Comparison of ENCODE assay signal across 10 cellular contexts in genomic region chr12:110345176-110345651, GRCh38. TPM values are rescaled to one million over a fixed set of nuclear protein-coding genes. Genes with fewer than 3 reads are reported as not detected.
DNase-seq lines count a peak whose midpoint lies in the region; ATAC-seq, FAIRE-seq and TF ChIP-seq lines count a peak whose summit lies in the region.
"Had no signal": no experiment of that assay in that cellular context is flagged by ENCODE, and none has a peak within 500 bp of the region (broad histone marks: within the 10 kb centered on the region; RNA-seq: fewer than 3 reads in every experiment).

No MANE protein-coding gene starts in this region.

- peak; percentile 88 to 91 for TF ChIP-seq EP300 in HepG2 (IDR thresholded peaks at IDR 0.05; ENCODE audit: low read depth in 2 of 2, low read length in 2 of 2)
- TF ChIP-seq EP300 in HepG2 (CRISPR knock-in tag; IDR thresholded peaks at IDR 0.05; ENCODE audit: borderline replicate concordance) = peak; percentile 76

- H3K36me3 Mint-ChIP-seq in activated T-cell treated with anti-CD3 and anti-CD28 coated beads, Interleukin-2, amount 50 U/mL, for 72 hours (ENCODE audit: insufficient read depth in 2 of 2) = peaks cover 18 to 47% of the 10 kb centered on the region in 2 donors

- intact Hi-C loops in mammary epithelial cell (cut with micrococcal nuclease) (loop anchor here (5.0 kb wide), 1 partner anchor 243 kb away; no protein-coding TSS in a partner anchor), HepG2 (cut with micrococcal nuclease; ENCODE audit: unreplicated experiment) (no loop called here), upper lobe of right lung (cut with DNase I) (no loop called here)

- H3K27ac ChIP-seq in mammary epithelial cell (ENCODE audit: insufficient read depth, low read depth, low read length) (peak overlapping the region; percentile 93), HepG2 (ENCODE audit: extremely low read length, insufficient read depth, low read length) (peak overlapping the region; percentile 88), upper lobe of right lung (no peak overlapping the region)
- H3K27ac ChIP-seq: GM23248 had no signal

- H3K4me3 Mint-ChIP-seq in activated T-cell treated with anti-CD3 and anti-CD28 coated beads, Interleukin-2, amount 50 U/mL, for 72 hours = no peak overlapping the region

- peak overlapping the region; percentile 44 for H3K27ac Mint-ChIP-seq in activated T-cell treated with anti-CD3 and anti-CD28 coated beads, Interleukin-2, amount 50 U/mL, for 72 hours

- POLR2A ChIA-PET in HepG2 (lab: Yijun Ruan, JAX) = no interaction called here

- H3K79me2 ChIP-seq in mammary epithelial cell (ENCODE audit: insufficient read depth, low read length) (peaks cover 54% of the 10 kb centered on the region), HepG2 (ENCODE audit: insufficient read depth, low read length) (no peaks in the 10 kb centered on the region)

- H3K27me3 ChIP-seq in mammary epithelial cell (ENCODE audit: insufficient read depth, low read length) (no peaks in the 10 kb centered on the region), HepG2 (ENCODE audit: control insufficient read depth in 1 of 2, insufficient read depth in 2 of 2, low read length in 2 of 2) (no peaks in the 10 kb centered on the region), upper lobe of right lung (no peaks in the 10 kb centered on the region)

- CTCF ChIA-PET in mammary epithelial cell (lab: Charles Lee; ENCODE audit: low non-redundant PET) (no interaction called here), HepG2 (lab: Yijun Ruan, JAX; ENCODE audit: low intra/inter-chr PET ratio, low total read pairs) (no interaction called here)

- no peak for DNase-seq in activated T-cell treated with anti-CD3 and anti-CD28 coated beads, Interleukin-2, amount 50 U/mL, for 72 hours
- no peak for DNase-seq in activated T-cell treated with anti-CD3 and anti-CD28 coated beads, Interleukin-2, amount 50 U/mL, for 1 hour
- DNase-seq in mammary epithelial cell (peak; percentile 99), HepG2 (ENCODE audit: low spot score) (peak; percentile 97), upper lobe of right lung (no peak), T-helper 1 cell (no peak), NOMO-1 treated with dmso at 0.1 percent for 144 hours (lab: John Stamatoyannopoulos, UW; ENCODE audit: unreplicated experiment) (no peak)
- no peak for DNase-seq in activated CD4-positive, alpha-beta T cell treated with anti-CD3 and anti-CD28 coated beads for 4 hours
- DNase-seq: GM23248, NCI-H1092 treated with DMSO at 0.1 percent for 48 hours had no signal

- no peak for ATAC-seq in activated T-cell treated with anti-CD3 and anti-CD28 coated beads, Interleukin-2, amount 50 U/mL, for 72 hours (replicated peaks in 1 of 2)
- peak; percentile 93 for ATAC-seq in HepG2
- peak; percentile 88 for ATAC-seq in upper lobe of right lung

- TF ChIP-seq POLR2A in HepG2 (IDR thresholded peaks at IDR 0.05; ENCODE audit: insufficient read depth in 1 of 2, low read depth in 2 of 2, low read length in 2 of 2) = peak in 1 of 2 experiments; percentile 72; a peak in 2 of 4 replicates

- H3K9ac ChIP-seq in mammary epithelial cell (ENCODE audit: insufficient read depth, low read length) (peak overlapping the region; percentile 68), HepG2 (ENCODE audit: insufficient read depth, low read depth, low read length) (peak overlapping the region; percentile 59)
- H3K9ac ChIP-seq: GM23248 had no signal

- H3K4me1 ChIP-seq in mammary epithelial cell (ENCODE audit: insufficient read depth, low read length) (peaks cover 41% of the 10 kb centered on the region), HepG2 (ENCODE audit: insufficient read depth, low read length) (peaks cover 33% of the 10 kb centered on the region), upper lobe of right lung (no peaks in the 10 kb centered on the region)

- TF ChIP-seq CTCF in mammary epithelial cell (conservative IDR thresholded peaks at IDR 0.05 in 1 of 2, IDR thresholded peaks at IDR 0.05 in 1 of 2; ENCODE audit: extremely low read depth in 1 of 2, insufficient read depth in 1 of 2, low read depth in 1 of 2, low read length in 2 of 2) (no peak), HepG2 (CRISPR knock-in tag; IDR thresholded peaks at IDR 0.05) (peak; percentile 63), upper lobe of right lung (IDR thresholded peaks at IDR 0.05) (no peak)

- WGBS in mammary epithelial cell (ENCODE audit: low coverage, missing lambda C conversion rate) = 0% methylated on average over 11 of the region's 11 CpGs
- 42% methylated on average over 5 of the region's 11 CpGs for WGBS in HepG2 (ENCODE audit: low lambda C conversion rate)

- no peak overlapping the region for H2AFZ ChIP-seq in mammary epithelial cell (ENCODE audit: low read depth, low read length)
- no peak overlapping the region for H2AFZ ChIP-seq in HepG2 (ENCODE audit: low read length)
- H2AFZ ChIP-seq: GM23248 had no signal

- H3K36me3 ChIP-seq in mammary epithelial cell (ENCODE audit: insufficient read depth, low read length) (peaks cover 61% of the 10 kb centered on the region), HepG2 (replicated peaks in 1 of 2; ENCODE audit: control insufficient read depth in 1 of 2, insufficient read depth in 2 of 2, low read length in 2 of 2) (peaks cover 34 to 88% of the 10 kb centered on the region in 2 experiments), upper lobe of right lung (peaks cover 100% of the 10 kb centered on the region)

- H3K9me3 ChIP-seq in mammary epithelial cell (replicated peaks; ENCODE audit: insufficient read depth, low read length) = no peaks in the 10 kb centered on the region
- H3K9me3 ChIP-seq in HepG2 (ENCODE audit: low read length) = no peaks in the 10 kb centered on the region
- H3K9me3 ChIP-seq in upper lobe of right lung = no peaks in the 10 kb centered on the region

- H3K4me3 ChIP-seq in mammary epithelial cell (replicated peaks in 1 of 3; ENCODE audit: insufficient read depth in 1 of 3, low read depth in 2 of 3, low read length in 3 of 3) (no peak overlapping the region), HepG2 (replicated peaks in 1 of 3; ENCODE audit: insufficient read depth in 1 of 3, low read depth in 2 of 3, low read length in 3 of 3) (no peak overlapping the region), upper lobe of right lung (no peak overlapping the region)
- H3K4me3 ChIP-seq: GM23248 had no signal

- no TSS peak for BruUV-seq in mammary epithelial cell (replicated peaks; lab: Mats Ljungman, UMichigan)
- no TSS peak for BruUV-seq in HepG2 (replicated peaks; lab: Mats Ljungman, UMichigan)

- peak; percentile 97 for FAIRE-seq in HepG2 (lab: Jason Lieb, UNC)

- H4K20me1 ChIP-seq in mammary epithelial cell (ENCODE audit: insufficient read depth, low read length) (no peaks in the 10 kb centered on the region), HepG2 (ENCODE audit: insufficient read depth, low read length) (no peaks in the 10 kb centered on the region)

- H3K4me1 Mint-ChIP-seq in activated T-cell treated with anti-CD3 and anti-CD28 coated beads, Interleukin-2, amount 50 U/mL, for 72 hours (ENCODE audit: low read depth) = peaks cover 37% of the 10 kb centered on the region

- H3K4me2 ChIP-seq in mammary epithelial cell (ENCODE audit: insufficient read depth, low read depth, low read length) = peak overlapping the region; percentile 50
- peak overlapping the region; percentile 28 for H3K4me2 ChIP-seq in HepG2 (ENCODE audit: low read depth, low read length)

- no peaks in the 10 kb centered on the region for H3K9me3 Mint-ChIP-seq in activated T-cell treated with anti-CD3 and anti-CD28 coated beads, Interleukin-2, amount 50 U/mL, for 72 hours

- no peak for TF ChIP-seq RAD21 in HepG2 (CRISPR knock-in tag; IDR thresholded peaks at IDR 0.05)

- no peaks in the 10 kb centered on the region for H3K27me3 Mint-ChIP-seq in activated T-cell treated with anti-CD3 and anti-CD28 coated beads, Interleukin-2, amount 50 U/mL, for 72 hours (ENCODE audit: low read depth)

- dilution Hi-C loops in mammary epithelial cell (cut with HindIII; ENCODE audit: low sequenced_read_pairs) = no loop called here

- in situ Hi-C loops in mammary epithelial cell (cut with MboI; ENCODE audit: low sequenced_read_pairs in 2 of 2) (no loop called here), HepG2 (cut with HindIII; ENCODE audit: extremely low pct_ligation_motif_present, low pct_unique_long_range_greater_than_20kb) (no loop called here)

TF ChIP-seq in HepG2, 621 proteins besides CTCF, POLR2A, EP300 and RAD21 (continues in another document):
- TF ChIP-seq HMG20A (CRISPR knock-in tag; IDR thresholded peaks at IDR 0.05; ENCODE audit: borderline replicate concordance) (peak; percentile 33; the same call in 1 of the 2 replicates), CENPT (CRISPR knock-in tag; IDR thresholded peaks at IDR 0.05; ENCODE audit: low read depth) (no peak), NCOR1 (IDR thresholded peaks at IDR 0.05; ENCODE audit: borderline replicate concordance, low read length) (peak; percentile 71; the same call in 1 of the 2 replicates), TOPORS (CRISPR knock-in tag; IDR thresholded peaks at IDR 0.05) (0 out of 2 replicates have a peak, but pooled peaks have one; percentile 39)

RNA-seq across cellular contexts. Expression of gene ANAPC7, which starts 58.3 kb away (rescaled TPM):
- total RNA-seq in activated T-cell treated with anti-CD3 and anti-CD28 coated beads, Interleukin-2, amount 50 U/mL, for 72 hours = 10 to 100 TPM; 49.1 to 61.1 TPM
- 10 to 100 TPM; 35.8 to 63.7 TPM for total RNA-seq in mammary epithelial cell
- 43.1 TPM for polyA plus RNA-seq in mammary epithelial cell
- 90.0 TPM for polyA minus RNA-seq in mammary epithelial cell
- total RNA-seq in HepG2 (2016; rRNA removed; fragmentation: Illumina TruSeq; extraction: Trizol) = 69.1 and 73.7 TPM in 2 replicates
- total RNA-seq in HepG2 (2016; cell fraction: cytosol; rRNA removed; fragmentation: Illumina TruSeq; extraction: Trizol; ENCODE audit: low read depth) = 29.4 and 31.2 TPM in 2 replicates
- 69.6 and 77.9 TPM in 2 replicates for total RNA-seq in HepG2 (2016; cell fraction: insoluble cytoplasmic fraction; rRNA removed; fragmentation: Illumina TruSeq; extraction: Trizol)
- total RNA-seq in HepG2 (2016; cell fraction: membrane; rRNA removed; fragmentation: Illumina TruSeq; extraction: Trizol) = 30.2 and 37.8 TPM in 2 replicates
- total RNA-seq in HepG2 (2016; cell fraction: nucleus; rRNA removed; fragmentation: Illumina TruSeq; extraction: Trizol) = 48.8 and 58.7 TPM in 2 replicates
- 31.5 and 40.0 TPM in 2 replicates for polyA plus RNA-seq in HepG2 (2011; rRNA removed)
- 24.7 and 25.8 TPM in 2 replicates for polyA plus RNA-seq in HepG2 (2011; cell fraction: cytosol; rRNA removed)
- 54.7 and 59.1 TPM in 2 replicates for polyA plus RNA-seq in HepG2 (2011; cell fraction: nucleus; rRNA removed)
- polyA plus RNA-seq in HepG2 (2012) = 29.7 and 35.9 TPM in 2 replicates
- polyA plus RNA-seq in HepG2 (2016; cell fraction: cytosol; fragmentation: Illumina TruSeq; extraction: Trizol; ENCODE audit: low read depth) = 6.2 and 9.1 TPM in 2 replicates
- 59.6 and 60.3 TPM in 2 replicates for polyA plus RNA-seq in HepG2 (2016; cell fraction: insoluble cytoplasmic fraction; fragmentation: Illumina TruSeq; extraction: Trizol; ENCODE audit: low read depth)
- polyA plus RNA-seq in HepG2 (2016; cell fraction: membrane; fragmentation: Illumina TruSeq; extraction: Trizol; ENCODE audit: low read depth) = 15.7 TPM in 2 replicates
- polyA plus RNA-seq in HepG2 (2016; cell fraction: nucleus; fragmentation: Illumina TruSeq; extraction: Trizol; ENCODE audit: insufficient read depth, low read depth) = 155 and 162 TPM in 2 replicates
- 31.9 and 76.0 TPM in 2 replicates for polyA minus RNA-seq in HepG2 (2011; rRNA and poly(A)+ RNA removed; ENCODE audit: low replicate concordance)
- 20.1 and 21.5 TPM in 2 replicates for polyA minus RNA-seq in HepG2 (2011; cell fraction: cytosol; rRNA and poly(A)+ RNA removed)
- polyA minus RNA-seq in HepG2 (2011; cell fraction: nucleus; rRNA and poly(A)+ RNA removed) = 25.1 and 41.6 TPM in 2 replicates
- 45.1 TPM for total RNA-seq in upper lobe of right lung

Comparison
In these comparisons a context has a peak if more than half of its experiments do, and no peak if none do; other contexts are left out.
1. ATAC-seq: peak in HepG2 (single experiment) and upper lobe of right lung (single experiment); none in activated T-cell treated with anti-CD3 and anti-CD28 coated beads, Interleukin-2, amount 50 U/mL, for 72 hours (0 of 2).
2. DNase-seq: peak in mammary epithelial cell (single experiment) and HepG2 (single experiment); none in activated T-cell treated with anti-CD3 and anti-CD28 coated beads, Interleukin-2, amount 50 U/mL, for 72 hours (0 of 2), activated T-cell treated with anti-CD3 and anti-CD28 coated beads, Interleukin-2, amount 50 U/mL, for 1 hour (single experiment), upper lobe of right lung (single experiment), T-helper 1 cell (0 of 5), activated CD4-positive, alpha-beta T cell treated with anti-CD3 and anti-CD28 coated beads for 4 hours (0 of 2) and NOMO-1 treated with dmso at 0.1 percent for 144 hours (single experiment).